18 cellular contexts compared by ENCODE assay signal in the genomic region with DNA sequence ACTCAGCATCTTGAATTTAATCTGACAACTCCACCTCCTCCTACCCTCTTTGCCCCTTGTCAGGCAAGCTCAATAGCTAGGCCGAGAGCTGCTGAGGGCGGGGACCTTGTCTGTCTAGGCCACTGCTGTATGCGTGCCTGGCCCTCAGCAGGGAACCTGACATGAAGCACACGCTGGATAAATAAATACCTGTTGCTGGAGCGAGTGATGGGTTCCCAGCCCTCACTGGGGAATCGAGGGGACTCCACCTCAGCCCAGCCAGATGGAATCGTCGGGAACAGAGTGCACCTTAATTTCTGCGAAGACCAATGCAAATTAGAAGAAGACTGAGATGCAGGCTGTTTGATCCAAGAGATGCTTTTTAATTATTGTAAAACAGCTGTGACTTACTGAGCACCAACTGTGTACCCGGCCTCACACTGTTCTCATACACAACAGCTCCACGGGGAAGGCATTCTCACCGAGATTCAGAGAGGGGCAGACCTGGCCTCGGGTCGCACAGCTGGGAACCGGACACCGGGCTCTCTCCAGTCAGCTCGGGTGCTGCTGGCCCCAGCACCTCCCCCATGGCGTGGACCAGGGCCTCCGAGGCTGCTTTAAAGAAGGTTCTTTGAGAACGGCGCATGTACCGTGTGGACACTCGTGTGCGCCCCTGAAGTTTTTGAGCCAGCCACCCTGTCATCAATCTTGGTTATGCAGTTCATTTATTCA.
DNase-seq lines count a peak whose midpoint lies in the region; FAIRE-seq and TF ChIP-seq lines count a peak whose summit lies in the region.
"Had no signal": no experiment of that assay in that cellular context is flagged by ENCODE, and none has a peak within 500 bp of the region (broad histone marks: within the 10 kb centered on the region; RNA-seq: fewer than 3 reads in every experiment).

No MANE protein-coding gene starts in this region.

- H3K9me3 Mint-ChIP-seq in nephron progenitor cell, result no peaks in the 10 kb centered on the region
- H3K9me3 Mint-ChIP-seq: activated naive CD8-positive, alpha-beta T cell treated with anti-CD3 and anti-CD28 coated beads, Interleukin-2, amount 10 ng/mL, durations not matched to agents 7 days and 5 days had no signal

- H3K27ac ChIP-seq in RWPE1, result peak overlapping the region; percentile 0; the same call in 1 of the 2 replicates
- H3K27ac ChIP-seq: heart left ventricle had no signal

- H3K27me3 Mint-ChIP-seq in nephron progenitor cell (ENCODE audit: low read depth, poor library complexity), result peaks cover 11% of the 10 kb centered on the region

- TF ChIP-seq CTCF in RWPE1 (conservative IDR thresholded peaks at IDR 0.05; ENCODE audit: low read depth) (no peak), nephron progenitor cell (IDR thresholded peaks at IDR 0.05) (no peak)

- peak overlapping the region; percentile 60 for H3K27ac Mint-ChIP-seq in nephron progenitor cell
- H3K27ac Mint-ChIP-seq: activated naive CD8-positive, alpha-beta T cell treated with anti-CD3 and anti-CD28 coated beads, Interleukin-2, amount 10 ng/mL, durations not matched to agents 7 days and 5 days; naive B cell had no signal

- DNase-seq in DMS153 treated with DMSO at 0.1 percent for 48 hours (lab: John Stamatoyannopoulos, UW; ENCODE audit: unreplicated experiment) (peak; percentile 33), NCI-H1092 (lab: John Stamatoyannopoulos, UW) (peak; percentile 29), RWPE1 (ENCODE audit: low spot score) (no peak), nephron progenitor cell (no peak), putamen (ENCODE audit: low spot score) (no peak), GM12891 (ENCODE audit: insufficient read length, low spot score) (no peak), NCI-H2196 treated with DMSO at 0.1 percent for 48 hours (lab: John Stamatoyannopoulos, UW; ENCODE audit: unreplicated experiment) (no peak)
- DNase-seq in activated naive CD4-positive, alpha-beta T cell (lab: John Stamatoyannopoulos, UW), result no peak
- DNase-seq: C1 segment of cervical spinal cord; caudate nucleus; left cardiac atrium; naive B cell; NCI-H1105; stimulated activated naive CD4-positive, alpha-beta T cell treated with Interleukin-2 at 50 U/mL for 16 hours had no signal

- CTCF ChIA-PET in RWPE1 (lab: Yijun Ruan, JAX), result interaction anchor here (0.6 to 1.1 kb wide), 2 partner anchors 111 to 324 kb away, joined by 3 to 4 read pairs; no protein-coding TSS in a partner anchor

- H3K4me3 Mint-ChIP-seq in nephron progenitor cell, result no peak overlapping the region
- H3K4me3 Mint-ChIP-seq: activated naive CD8-positive, alpha-beta T cell treated with anti-CD3 and anti-CD28 coated beads, Interleukin-2, amount 10 ng/mL, durations not matched to agents 7 days and 5 days; naive B cell had no signal

- FAIRE-seq in GM12891 (lab: Jason Lieb, UNC), result no peak
- FAIRE-seq: GM19239, TTC549 had no signal

- TF ChIP-seq POLR2A in GM12891 (IDR thresholded peaks at IDR 0.05; ENCODE audit: low read depth, low read length), result no peak

- POLR2A ChIA-PET in RWPE1 (lab: Yijun Ruan, JAX; ENCODE audit: low non-redundant PET), result interaction anchor here (0.5 to 0.6 kb wide), 3 partner anchors 12 to 152 kb away, joined by 3 to 7 read pairs (median 5); no protein-coding TSS in a partner anchor

- peaks cover 51% of the 10 kb centered on the region for H3K4me1 Mint-ChIP-seq in nephron progenitor cell
- H3K4me1 Mint-ChIP-seq: activated naive CD8-positive, alpha-beta T cell treated with anti-CD3 and anti-CD28 coated beads, Interleukin-2, amount 10 ng/mL, durations not matched to agents 7 days and 5 days had no signal

- H3K36me3 Mint-ChIP-seq in nephron progenitor cell (ENCODE audit: low read depth), result no peaks in the 10 kb centered on the region
- H3K36me3 Mint-ChIP-seq: activated naive CD8-positive, alpha-beta T cell treated with anti-CD3 and anti-CD28 coated beads, Interleukin-2, amount 10 ng/mL, durations not matched to agents 7 days and 5 days; naive B cell had no signal

TF ChIP-seq in GM12891, 5 proteins besides CTCF, POLR2A, EP300 and RAD21:
- TF ChIP-seq POU2F2 (IDR thresholded peaks at IDR 0.05; ENCODE audit: low read depth, low read length), result no peak
- no peak for TF ChIP-seq TAF1 (IDR thresholded peaks at IDR 0.05; ENCODE audit: low read depth, low read length)
- TF ChIP-seq POLR2AphosphoS5 (IDR thresholded peaks at IDR 0.05; ENCODE audit: low read depth, low read length), result no peak
- no peak for TF ChIP-seq SPI1 (IDR thresholded peaks at IDR 0.05; ENCODE audit: low read depth, low read length)
- no peak for TF ChIP-seq PAX5 (IDR thresholded peaks at IDR 0.05; ENCODE audit: insufficient read depth, low read length, severe bottlenecking)

Comparison
In these comparisons a context has a peak if more than half of its experiments do, and no peak if none do; other contexts are left out.
1. DNase-seq: peak in DMS153 treated with DMSO at 0.1 percent for 48 hours (single experiment) and NCI-H1092 (single experiment); none in RWPE1 (single experiment), nephron progenitor cell (single experiment), activated naive CD4-positive, alpha-beta T cell (0 of 4), putamen (single experiment), GM12891 (single experiment) and NCI-H2196 treated with DMSO at 0.1 percent for 48 hours (single experiment).